28 cellular contexts compared by ENCODE assay signal in genomic region chr15:55590788-55591187, GRCh38. TPM values are rescaled to one million over a fixed set of nuclear protein-coding genes. Genes with fewer than 3 reads are reported as not detected.
"Had no signal": no experiment of that assay in that cellular context is flagged by ENCODE, and none has a peak within 500 bp of the region (broad histone marks: within the 10 kb centered on the region; RNA-seq: fewer than 3 reads in every experiment).

No MANE protein-coding gene starts in this region.

- H3K9me3 ChIP-seq: ascending aorta, breast epithelium, colonic mucosa had no signal

- H3K4me3 ChIP-seq: ascending aorta, breast epithelium, cardiac muscle cell, colonic mucosa had no signal

- H3K27ac ChIP-seq: ascending aorta, breast epithelium, cardiac muscle cell, colonic mucosa, VCaP had no signal

- H3K27me3 ChIP-seq: ascending aorta, breast epithelium, cardiac muscle cell had no signal

- H3K4me1 ChIP-seq: breast epithelium, colonic mucosa had no signal

- ATAC-seq: activated naive CD4-positive, alpha-beta T cell treated with anti-CD3 and anti-CD28 coated beads, Interleukin-2, amount 50 U/mL, for 72 hours; activated T-cell treated with anti-CD3 and anti-CD28 coated beads, Interleukin-2, amount 50 U/mL, for 72 hours; esophagus mucosa; WTC11 had no signal

- DNase-seq: activated CD4-positive, alpha-beta memory T cell treated with anti-CD3 and anti-CD28 coated beads, Interleukin-2, amount 10 ng/mL, durations not matched to agents 7 days and 5 days; activated CD4-positive, alpha-beta T cell treated with anti-CD3 and anti-CD28 coated beads for 1 hour; activated CD4-positive, alpha-beta T cell treated with anti-CD3 and anti-CD28 coated beads for 4 hours; activated CD4-positive, alpha-beta T cell treated with anti-CD3 and anti-CD28 coated beads, Interleukin-2, amount 10 ng/mL, durations not matched to agents 7 days and 5 days; activated CD4-positive, alpha-beta T cell treated with anti-CD3 and anti-CD28 coated beads, Interleukin-2, amount 50 U/mL, for 4 hours; activated CD8-positive, alpha-beta memory T cell treated with anti-CD3 and anti-CD28 coated beads, Interleukin-2, amount 50 U/mL, for 48 hours; activated gamma-delta T cell; activated naive CD4-positive, alpha-beta T cell; activated naive CD4-positive, alpha-beta T cell treated with anti-CD3 and anti-CD28 coated beads, Interleukin-2, amount 10 ng/mL, durations not matched to agents 7 days and 5 days; activated naive CD8-positive, alpha-beta T cell treated with anti-CD3 and anti-CD28 coated beads, Interleukin-2, amount 10 ng/mL, durations not matched to agents 7 days and 5 days; activated T-cell treated with anti-CD3 and anti-CD28 coated beads for 4 hours; activated T-cell treated with anti-CD3 and anti-CD28 coated beads, Interleukin-2, amount 50 U/mL, for 24 hours; activated T-cell treated with anti-CD3 and anti-CD28 coated beads, Interleukin-2, amount 50 U/mL, for 72 hours; central memory CD4-positive, alpha-beta T cell; cerebellar nuclear complex; colonic mucosa; effector CD8-positive, alpha-beta T cell; endodermal cell; foreskin fibroblast; head of caudate nucleus had no signal

- H3K36me3 ChIP-seq: ascending aorta, breast epithelium, cardiac muscle cell, colonic mucosa had no signal

RNA-seq across cellular contexts. Expression of gene PYGO1, which starts 2.6 kb away (rescaled TPM):
- total RNA-seq: activated CD4-positive, alpha-beta memory T cell treated with anti-CD3 and anti-CD28 coated beads, Interleukin-2, amount 10 ng/mL, durations not matched to agents 7 days and 5 days; activated naive CD4-positive, alpha-beta T cell treated with anti-CD3 and anti-CD28 coated beads, Interleukin-2, amount 50 U/mL, for 72 hours; activated naive CD8-positive, alpha-beta T cell treated with anti-CD3 and anti-CD28 coated beads, Interleukin-2, amount 10 ng/mL, durations not matched to agents 7 days and 5 days; activated T-cell treated with anti-CD3 and anti-CD28 coated beads, Interleukin-2, amount 50 U/mL, for 72 hours; T-helper 1 cell treated with Interleukin-12 subunit alpha and Interleukin-12 subunit beta and Interleukin-4 antibody, amounts not matched to agents 30 ng/mL and 1 ng/mL, for 36 hours had no signal
